ENCODE assay signal across 1 cellular context in the genomic region with DNA sequence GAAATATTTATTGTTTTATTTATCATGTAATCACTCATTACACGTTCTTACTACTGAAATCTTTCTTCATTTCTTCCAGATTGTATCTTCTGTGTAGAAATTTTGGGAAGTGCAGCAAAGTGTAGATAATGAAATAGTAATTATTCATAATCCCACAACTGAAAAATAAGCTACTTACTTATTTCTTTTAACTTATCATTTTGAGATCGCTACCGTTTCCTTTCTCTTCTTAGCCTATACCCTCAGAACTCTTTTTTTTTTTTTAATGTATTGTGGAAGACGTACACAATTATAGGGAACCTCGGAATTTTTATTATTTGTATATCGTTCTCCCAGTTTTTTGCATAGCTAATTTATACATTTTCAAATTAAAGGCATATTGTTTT.
TF ChIP-seq lines count a peak whose summit lies in the region.

No MANE protein-coding gene starts in this region.

TF ChIP-seq in GM12878, 131 proteins besides CTCF, POLR2A, EP300 and RAD21 (continued from another document):
- TF ChIP-seq, protein P1, sequence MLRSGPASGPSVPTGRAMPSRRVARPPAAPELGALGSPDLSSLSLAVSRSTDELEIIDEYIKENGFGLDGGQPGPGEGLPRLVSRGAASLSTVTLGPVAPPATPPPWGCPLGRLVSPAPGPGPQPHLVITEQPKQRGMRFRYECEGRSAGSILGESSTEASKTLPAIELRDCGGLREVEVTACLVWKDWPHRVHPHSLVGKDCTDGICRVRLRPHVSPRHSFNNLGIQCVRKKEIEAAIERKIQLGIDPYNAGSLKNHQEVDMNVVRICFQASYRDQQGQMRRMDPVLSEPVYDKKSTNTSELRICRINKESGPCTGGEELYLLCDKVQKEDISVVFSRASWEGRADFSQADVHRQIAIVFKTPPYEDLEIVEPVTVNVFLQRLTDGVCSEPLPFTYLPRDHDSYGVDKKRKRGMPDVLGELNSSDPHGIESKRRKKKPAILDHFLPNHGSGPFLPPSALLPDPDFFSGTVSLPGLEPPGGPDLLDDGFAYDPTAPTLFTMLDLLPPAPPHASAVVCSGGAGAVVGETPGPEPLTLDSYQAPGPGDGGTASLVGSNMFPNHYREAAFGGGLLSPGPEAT (IDR thresholded peaks at IDR 0.05; ENCODE audit: low read depth) = 0 out of 2 replicates have a peak, but pooled peaks have one; percentile 6
TF ChIP-seq in GM12878: peak in this region for 1.
